In the genomic region with DNA sequence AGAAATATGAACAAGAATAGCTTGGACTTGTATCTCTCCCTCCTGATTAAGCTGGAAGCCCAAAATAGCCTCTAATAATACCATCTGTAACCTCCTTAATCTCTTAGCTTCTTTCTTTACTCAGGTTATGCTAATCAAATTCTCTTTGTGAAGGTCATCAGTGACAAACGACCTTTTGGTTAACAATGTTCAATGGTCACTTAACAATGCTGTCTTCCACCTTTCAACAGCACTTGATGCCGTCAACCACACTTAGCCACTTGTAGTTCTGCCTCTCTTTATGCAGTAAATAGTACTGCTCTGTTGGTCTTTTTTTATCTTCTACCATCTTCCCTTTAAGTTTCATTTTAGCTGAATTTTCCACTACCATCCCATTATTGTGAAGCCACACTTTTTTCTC, we compare ENCODE assay signal across 21 cellular contexts.
"Had no signal": no experiment of that assay in that cellular context is flagged by ENCODE, and none has a peak within 500 bp of the region (broad histone marks: within the 10 kb centered on the region; RNA-seq: fewer than 3 reads in every experiment).

No MANE protein-coding gene starts in this region.

- H3K36me3 ChIP-seq: SJCRH30 had no signal

- H3K27me3 ChIP-seq: SJCRH30 had no signal

- H3K9me3 ChIP-seq: SJCRH30 had no signal

- FAIRE-seq: HTR-8/SVneo, RCC 7860 had no signal

- ATAC-seq: SK-N-SH treated with all-trans-retinoic acid at 6 μM for 48 hours had no signal

- H3K27ac ChIP-seq: HL-60, SJCRH30 had no signal

- DNase-seq: KBM-7, MV-4-11, NCI-H1048, NCI-H1105, NCI-H1417, NCI-H1436 treated with DMSO at 0.1 percent for 48 hours, NCI-H1694, NCI-H187 treated with DMSO at 0.1 percent for 48 hours, NCI-H2029 treated with DMSO at 0.1 percent for 48 hours, NCI-H2171 treated with DMSO at 0.1 percent for 48 hours, NCI-H345, NCI-H446 treated with DMSO at 0.1 percent for 48 hours, NCI-H510A treated with DMSO at 0.1 percent for 48 hours, NCI-H526, RPMI8226, SHP77 treated with DMSO at 0.1 percent for 48 hours, SJCRH30 had no signal

- H3K4me3 ChIP-seq: SJCRH30 had no signal

- H3K4me1 ChIP-seq: SJCRH30 had no signal
